ENCODE assay signal across 18 cellular contexts in the genomic region with DNA sequence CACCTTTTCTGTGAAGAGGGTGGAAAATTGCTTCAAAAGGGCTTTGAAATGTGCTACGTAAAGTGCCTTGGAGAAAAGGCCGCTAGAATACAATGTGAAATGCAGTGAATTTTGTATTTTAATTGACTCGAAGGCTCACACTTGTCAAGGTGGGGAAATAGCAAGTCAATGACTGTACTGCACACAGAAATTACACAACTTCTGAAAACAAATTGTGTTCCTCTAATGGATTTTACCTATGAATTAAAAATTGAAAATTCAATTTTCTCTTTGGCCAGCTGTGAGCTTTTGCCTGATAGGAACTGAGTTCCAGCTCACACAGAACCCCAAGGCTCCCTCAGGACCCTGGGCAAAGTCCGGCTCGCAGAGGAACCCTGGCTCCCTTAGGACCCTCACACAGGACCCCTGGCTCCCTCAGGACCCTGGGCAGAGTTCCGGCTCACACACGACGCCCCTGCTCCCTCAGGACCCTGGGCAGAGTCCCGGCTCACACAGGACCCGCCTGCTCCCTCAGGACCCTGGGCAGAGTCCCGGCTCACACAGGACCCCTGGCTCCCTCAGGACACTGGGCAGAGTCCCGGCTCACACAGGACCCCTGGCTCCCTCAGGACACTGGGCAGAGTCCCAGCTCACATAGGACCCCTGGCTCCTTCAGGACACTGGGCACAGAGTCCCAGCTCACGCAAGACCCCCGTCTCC.
DNase-seq lines count a peak whose midpoint lies in the region; ATAC-seq, FAIRE-seq and TF ChIP-seq lines count a peak whose summit lies in the region.
"Had no signal": no experiment of that assay in that cellular context is flagged by ENCODE, and none has a peak within 500 bp of the region (broad histone marks: within the 10 kb centered on the region; RNA-seq: fewer than 3 reads in every experiment).

No MANE protein-coding gene starts in this region.

- ATAC-seq in lower lobe of right lung (no peak), esophagus mucosa (no peak)

- H3K27ac ChIP-seq in HEK293 (ENCODE audit: extremely low read depth, low read depth, low read length) (no peak overlapping the region), lower lobe of right lung (no peak overlapping the region), testis (no peak overlapping the region)

- 54 to 84% methylated on average over 6 to 14 of the region's 14 CpGs for WGBS in testis, 2 donors

- TF ChIP-seq POLR2A in testis (IDR thresholded peaks at IDR 0.05) = no peak

- FAIRE-seq in bronchial epithelial cell (lab: Jason Lieb, UNC) = peak; percentile 88
- FAIRE-seq: H54 had no signal

- H3K4me1 ChIP-seq in HEK293 (ENCODE audit: control insufficient read depth, insufficient read depth, low read length) (no peaks in the 10 kb centered on the region), lower lobe of right lung (no peaks in the 10 kb centered on the region), testis (no peaks in the 10 kb centered on the region)
- H3K4me1 ChIP-seq: Caco-2 had no signal

- intact Hi-C loops in lower lobe of right lung (cut with DNase I) = no loop called here
- intact Hi-C loops in testis (cut with DNase I; ENCODE audit: low total_unique reads) = no loop called here

- POLR2A ChIA-PET in HEK293 (lab: Yijun Ruan, JAX) = interaction anchor here (0.8 kb wide), 1 partner anchor 423 kb away, joined by 3 read pairs; no protein-coding TSS in a partner anchor

- CTCF ChIA-PET in HEK293 (lab: Yijun Ruan, JAX) = interaction anchor here (0.6 to 2.3 kb wide), 9 partner anchors 9 to 632 kb away, joined by 3 to 10 read pairs (median 3); no protein-coding TSS in a partner anchor

- H3K4me3 ChIP-seq in HEK293 (ENCODE audit: low read depth, low read length) (no peak overlapping the region), bronchial epithelial cell (ENCODE audit: low read depth, low read length) (no peak overlapping the region), lower lobe of right lung (no peak overlapping the region), testis (no peak overlapping the region)
- H3K4me3 ChIP-seq: MG63 had no signal

- DNase-seq in bronchial epithelial cell (ENCODE audit: low read depth) = no peak
- DNase-seq in lower lobe of right lung = peak; percentile 58
- DNase-seq in testis = peak; percentile 24
- DNase-seq in activated CD4-positive, alpha-beta T cell treated with anti-CD3 and anti-CD28 coated beads for 48 hours = no peak
- no peak for DNase-seq in NCI-H2081 treated with DMSO at 0.1 percent for 48 hours (lab: John Stamatoyannopoulos, UW)
- DNase-seq: CD4-positive, CD25-positive, alpha-beta regulatory T cell; DMS153; IMR-90; Karpas-422; MG63; NCI-H1092 treated with DMSO at 0.1 percent for 48 hours; NCI-H1694; NCI-H69; SIG-M5 had no signal

- TF ChIP-seq CTCF in HEK293 (tag by site-specific recombination; IDR thresholded peaks at IDR 0.05) = no peak
- no peak for TF ChIP-seq CTCF in bronchial epithelial cell (IDR thresholded peaks at IDR 0.05; ENCODE audit: insufficient read depth, low read length, severe bottlenecking)
- TF ChIP-seq CTCF in lower lobe of right lung (IDR thresholded peaks at IDR 0.05) = no peak
- TF ChIP-seq CTCF in testis (IDR thresholded peaks at IDR 0.05) = no peak

- H3K27me3 ChIP-seq in bronchial epithelial cell (ENCODE audit: control insufficient read depth, insufficient read depth, low read length) = no peaks in the 10 kb centered on the region
- H3K27me3 ChIP-seq in lower lobe of right lung (ENCODE audit: low read depth) = peaks cover 7% of the 10 kb centered on the region
- no peaks in the 10 kb centered on the region for H3K27me3 ChIP-seq in testis
- H3K27me3 ChIP-seq: MG63 had no signal

- no peaks in the 10 kb centered on the region for H3K36me3 ChIP-seq in HEK293 (ENCODE audit: control insufficient read depth in 2 of 2, insufficient read depth in 1 of 2, low read length in 2 of 2)
- H3K36me3 ChIP-seq in bronchial epithelial cell (ENCODE audit: control insufficient read depth, insufficient read depth, low read length) = no peaks in the 10 kb centered on the region
- no peaks in the 10 kb centered on the region for H3K36me3 ChIP-seq in lower lobe of right lung
- H3K36me3 ChIP-seq in testis (ENCODE audit: low read depth, missing control alignments) = no peaks in the 10 kb centered on the region
- H3K36me3 ChIP-seq: MG63 had no signal

- H3K9me3 ChIP-seq in HEK293 (ENCODE audit: control insufficient read depth, insufficient read depth, low read depth, low read length) (no peaks in the 10 kb centered on the region), lower lobe of right lung (no peaks in the 10 kb centered on the region), testis (no peaks in the 10 kb centered on the region)
- H3K9me3 ChIP-seq: Caco-2, MG63 had no signal

TF ChIP-seq in HEK293, 187 proteins besides CTCF, POLR2A, EP300 and RAD21:
- TF ChIP-seq ZNF837 (tag by site-specific recombination; IDR thresholded peaks at IDR 0.05) = no peak
- no peak for TF ChIP-seq ZNF140 (tag by site-specific recombination; IDR thresholded peaks at IDR 0.05)
- peak; percentile 94 for TF ChIP-seq ZNF335 (tag by site-specific recombination; conservative IDR thresholded peaks at IDR 0.05)

Comparison
In these comparisons a context has a peak if more than half of its experiments do, and no peak if none do; other contexts are left out.
1. DNase-seq: peak in lower lobe of right lung (single experiment) and testis (single experiment); none in bronchial epithelial cell (single experiment), activated CD4-positive, alpha-beta T cell treated with anti-CD3 and anti-CD28 coated beads for 48 hours (single experiment) and NCI-H2081 treated with DMSO at 0.1 percent for 48 hours (single experiment).